8 cellular contexts compared by ENCODE assay signal in genomic region chr7:134431805-134432204, GRCh38. TPM values are rescaled to one million over a fixed set of nuclear protein-coding genes. Genes with fewer than 3 reads are reported as not detected.
DNase-seq lines count a peak whose midpoint lies in the region; ATAC-seq and TF ChIP-seq lines count a peak whose summit lies in the region.

No MANE protein-coding gene starts in this region.

- peaks cover 12 to 13% of the 10 kb centered on the region in 2 donors for H3K4me1 ChIP-seq in mucosa of rectum (ENCODE audit: control insufficient read depth in 2 of 2, insufficient read depth in 2 of 2, low read length in 2 of 2)

- in situ Hi-C loops in astrocyte of the cerebellum (cut with HindIII; ENCODE audit: low sequenced_read_pairs) = no loop called here

- peak overlapping the region in 1 of 2 donors; percentile 69 for H3K9ac ChIP-seq in mucosa of rectum (ENCODE audit: low read depth in 1 of 2, low read length in 2 of 2)

- H3K4me3 ChIP-seq in AG10803 (ENCODE audit: low read length) = peak overlapping the region; percentile 56
- peak overlapping the region; percentile 38 for H3K4me3 ChIP-seq in astrocyte of the cerebellum (ENCODE audit: low read depth, low read length)
- H3K4me3 ChIP-seq in mucosa of rectum (ENCODE audit: low read length in 2 of 2) = peak overlapping the region; percentile 66 to 80

- H3K27me3 ChIP-seq in mucosa of rectum (ENCODE audit: control insufficient read depth in 2 of 2, insufficient read depth in 2 of 2, low read length in 2 of 2) = no peaks in the 10 kb centered on the region

- no peak for ATAC-seq in HG03139 (IDR thresholded peaks at IDR 0.05; ENCODE audit: unreplicated experiment)

- TF ChIP-seq CTCF in AG10803 (conservative IDR thresholded peaks at IDR 0.05; ENCODE audit: low read length) (no peak), astrocyte of the cerebellum (IDR thresholded peaks at IDR 0.05; ENCODE audit: low read depth, low read length, missing control alignments) (no peak)

- no peaks in the 10 kb centered on the region for H3K9me3 ChIP-seq in mucosa of rectum (ENCODE audit: control insufficient read depth in 2 of 2, low read length in 2 of 2)

- peak overlapping the region; percentile 93 for H3K27ac ChIP-seq in mucosa of rectum (ENCODE audit: low read depth in 2 of 2, low read length in 2 of 2)

- no peaks in the 10 kb centered on the region for H3K36me3 ChIP-seq in mucosa of rectum (ENCODE audit: control insufficient read depth in 2 of 2, insufficient read depth in 2 of 2, low read length in 2 of 2)

- no peak for DNase-seq in AG10803 (ENCODE audit: low read depth)
- peak; percentile 31 for DNase-seq in HT-29 (ENCODE audit: low spot score)
- no peak for DNase-seq in astrocyte of the cerebellum (ENCODE audit: low read depth)
- no peak for DNase-seq in NCI-H226
- DNase-seq in GOT3 (lab: John Stamatoyannopoulos, UW) = no peak
- no peak for DNase-seq in medulla oblongata (ENCODE audit: extremely low spot score)

RNA-seq across cellular contexts. Expression of gene AKR1B1, which starts 27.1 kb away (rescaled TPM):
- not detected in 2 replicates for total RNA-seq in HT-29 (2014; rRNA removed; shearing (Covaris generic))
